Comparison of ENCODE assay signal across 2 cellular contexts in the genomic region with DNA sequence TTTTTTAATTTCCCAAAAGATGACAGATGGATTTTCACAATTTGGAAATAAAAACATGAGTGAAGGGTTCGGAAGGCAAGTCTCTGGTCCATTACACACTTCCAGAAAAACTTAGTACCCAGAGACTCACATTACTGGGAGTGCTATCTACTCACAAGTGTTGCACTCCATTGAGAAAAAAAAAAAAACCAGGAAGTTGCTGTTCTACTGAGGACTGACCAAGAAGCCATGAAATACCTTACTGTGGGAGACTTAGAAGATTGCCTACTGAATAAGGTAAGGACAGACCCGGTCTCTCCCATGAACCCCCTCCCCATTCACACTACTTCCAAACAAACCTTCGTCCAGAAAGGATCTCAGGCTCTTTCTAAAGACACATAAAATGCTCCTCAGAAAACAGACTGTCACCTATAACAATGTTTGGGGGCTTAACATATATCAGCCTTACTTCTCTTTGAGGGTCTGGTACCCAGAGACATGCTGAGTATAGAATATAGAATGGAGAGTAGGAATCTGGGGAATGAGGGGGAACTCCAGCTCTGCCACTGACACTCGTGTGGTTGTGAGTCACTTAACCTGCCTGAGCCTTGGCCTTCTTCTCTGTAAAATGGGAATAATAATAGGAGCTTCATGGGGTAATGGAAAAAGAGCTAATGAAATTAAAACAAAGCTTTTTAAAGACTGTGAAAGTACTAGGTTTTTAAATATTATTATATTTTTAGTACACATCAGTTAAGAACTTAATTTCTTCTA.
TF ChIP-seq lines count a peak whose summit lies in the region.

No MANE protein-coding gene starts in this region.

TF ChIP-seq in IMR-90, 13 proteins besides CTCF, POLR2A, EP300 and RAD21:
- TF ChIP-seq MAFK (IDR thresholded peaks at IDR 0.05; ENCODE audit: low read depth, low read length), result no peak
- no peak for TF ChIP-seq MAZ (IDR thresholded peaks at IDR 0.05; ENCODE audit: borderline replicate concordance, low read depth, low read length)
- TF ChIP-seq SMC3 (IDR thresholded peaks at IDR 0.05; ENCODE audit: low read depth, low read length), result no peak
- TF ChIP-seq CEBPB (IDR thresholded peaks at IDR 0.05; ENCODE audit: low read depth, low read length), result no peak
- TF ChIP-seq RCOR1 (IDR thresholded peaks at IDR 0.05; ENCODE audit: insufficient replicate concordance, low read length), result no peak

TF ChIP-seq in K562, 482 proteins besides CTCF, POLR2A, EP300 and RAD21:
- TF ChIP-seq HMG20B (CRISPR knock-in tag; IDR thresholded peaks at IDR 0.05), result no peak
- TF ChIP-seq RBBP5 (IDR thresholded peaks at IDR 0.05; ENCODE audit: borderline replicate concordance, insufficient read depth, low read length, poor library complexity, severe bottlenecking), result no peak
- no peak for TF ChIP-seq CBFA2T2 (conservative IDR thresholded peaks at IDR 0.05)
- no peak for TF ChIP-seq KLF10 (CRISPR knock-in tag; IDR thresholded peaks at IDR 0.05)
- TF ChIP-seq, protein P1, sequence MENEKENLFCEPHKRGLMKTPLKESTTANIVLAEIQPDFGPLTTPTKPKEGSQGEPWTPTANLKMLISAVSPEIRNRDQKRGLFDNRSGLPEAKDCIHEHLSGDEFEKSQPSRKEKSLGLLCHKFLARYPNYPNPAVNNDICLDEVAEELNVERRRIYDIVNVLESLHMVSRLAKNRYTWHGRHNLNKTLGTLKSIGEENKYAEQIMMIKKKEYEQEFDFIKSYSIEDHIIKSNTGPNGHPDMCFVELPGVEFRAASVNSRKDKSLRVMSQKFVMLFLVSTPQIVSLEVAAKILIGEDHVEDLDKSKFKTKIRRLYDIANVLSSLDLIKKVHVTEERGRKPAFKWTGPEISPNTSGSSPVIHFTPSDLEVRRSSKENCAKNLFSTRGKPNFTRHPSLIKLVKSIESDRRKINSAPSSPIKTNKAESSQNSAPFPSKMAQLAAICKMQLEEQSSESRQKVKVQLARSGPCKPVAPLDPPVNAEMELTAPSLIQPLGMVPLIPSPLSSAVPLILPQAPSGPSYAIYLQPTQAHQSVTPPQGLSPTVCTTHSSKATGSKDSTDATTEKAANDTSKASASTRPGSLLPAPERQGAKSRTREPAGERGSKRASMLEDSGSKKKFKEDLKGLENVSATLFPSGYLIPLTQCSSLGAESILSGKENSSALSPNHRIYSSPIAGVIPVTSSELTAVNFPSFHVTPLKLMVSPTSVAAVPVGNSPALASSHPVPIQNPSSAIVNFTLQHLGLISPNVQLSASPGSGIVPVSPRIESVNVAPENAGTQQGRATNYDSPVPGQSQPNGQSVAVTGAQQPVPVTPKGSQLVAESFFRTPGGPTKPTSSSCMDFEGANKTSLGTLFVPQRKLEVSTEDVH (IDR thresholded peaks at IDR 0.05; ENCODE audit: low read depth, partially characterized antibody), result no peak
- no peak for TF ChIP-seq CC2D1A (IDR thresholded peaks at IDR 0.05)
- TF ChIP-seq RBM25 (IDR thresholded peaks at IDR 0.05; ENCODE audit: low read depth, low read length, severe bottlenecking), result peak; percentile 26
